15 cellular contexts compared by ENCODE assay signal in genomic region chr5:136164226-136164625, GRCh38. TPM values are rescaled to one million over a fixed set of nuclear protein-coding genes. Genes with fewer than 3 reads are reported as not detected.
"Had no signal": no experiment of that assay in that cellular context is flagged by ENCODE, and none has a peak within 500 bp of the region (broad histone marks: within the 10 kb centered on the region; RNA-seq: fewer than 3 reads in every experiment).

No MANE protein-coding gene starts in this region.

- H3K27ac ChIP-seq: breast epithelium, ovary, skin epidermis, uterus had no signal

- DNase-seq: activated CD4-positive, alpha-beta T cell treated with anti-CD3 and anti-CD28 coated beads, Interleukin-2, amount 50 U/mL, for 4 hours; activated naive CD4-positive, alpha-beta T cell; aorta; dorsolateral prefrontal cortex; hippocampal formation; kidney glomerular epithelial cell; ovary; uterus had no signal

- H3K4me3 Mint-ChIP-seq: neural crest cell had no signal

- H3K9me3 ChIP-seq: breast epithelium, ovary, uterus had no signal

- ATAC-seq: activated CD4-positive, CD25-positive, alpha-beta regulatory T cell treated with anti-CD3 and anti-CD28 coated beads, Interleukin-2, amount 50 U/mL, for 24 hours had no signal

- H3K4me3 ChIP-seq: breast epithelium, dorsolateral prefrontal cortex, ovary, skin epidermis, uterus had no signal

- H3K4me1 ChIP-seq: breast epithelium, uterus had no signal

- H3K9me3 Mint-ChIP-seq: neural crest cell had no signal

- H3K27me3 ChIP-seq: breast epithelium, dorsolateral prefrontal cortex, ovary, uterus had no signal

- H3K36me3 ChIP-seq: breast epithelium, ovary, uterus had no signal

- H3K4me1 Mint-ChIP-seq: neural crest cell had no signal

RNA-seq across cellular contexts. Expression of gene SMIM32, which starts 28.7 kb away (rescaled TPM):
- total RNA-seq: breast epithelium, glomerular endothelial cell, liver, neural crest cell had no signal
- polyA plus RNA-seq: esophagus, ovary had no signal
